In genomic region chr13:114067886-114068722, GRCh38 we compare ENCODE assay signal across 8 cellular contexts.
DNase-seq lines count a peak whose midpoint lies in the region; FAIRE-seq and TF ChIP-seq lines count a peak whose summit lies in the region.

No MANE protein-coding gene starts in this region.

- peak overlapping the region; percentile 45 for H3K4me3 Mint-ChIP-seq in T-helper 1 cell treated with Interleukin-12 subunit alpha and Interleukin-12 subunit beta and Interleukin-4 antibody, amounts not matched to agents 30 μg/mL and 1 μg/mL, for 36 hours
- no peak overlapping the region for H3K4me3 Mint-ChIP-seq in endodermal cell

- DNase-seq in stimulated activated CD4-positive, alpha-beta T cell treated with anti-CD3 and anti-CD28 coated beads, Interleukin-1b, Interleukin-23, amount 100 ng/mL, for 48 hours: peak; percentile 48
- no peak for DNase-seq in stimulated activated CD4-positive, alpha-beta T cell treated with anti-CD3 and anti-CD28 coated beads, Interleukin-12 subunit alpha, Interleukin-12 subunit beta, amount 100 ng/mL, for 4 hours
- no peak for DNase-seq in endodermal cell
- DNase-seq in stimulated activated CD4-positive, alpha-beta T cell treated with anti-CD3 and anti-CD28 coated beads, Interleukin-2, amount 100 ng/mL, for 24 hours: peak; percentile 57 to 59
- DNase-seq in cerebellar nuclear complex (lab: John Stamatoyannopoulos, UW): no peak
- no peak for DNase-seq in Kasumi-1 (lab: John Stamatoyannopoulos, UW)
- DNase-seq in HTR-8/SVneo (ENCODE audit: insufficient read length, low spot score): no peak

- no peak overlapping the region for H3K9ac ChIP-seq in endodermal cell (ENCODE audit: extremely low read depth, low read length, poor library complexity, severe bottlenecking)

- peaks cover 42% of the 10 kb centered on the region for H3K36me3 Mint-ChIP-seq in T-helper 1 cell treated with Interleukin-12 subunit alpha and Interleukin-12 subunit beta and Interleukin-4 antibody, amounts not matched to agents 30 μg/mL and 1 μg/mL, for 36 hours (ENCODE audit: low read depth)
- H3K36me3 Mint-ChIP-seq in endodermal cell (ENCODE audit: low read depth): peaks cover 14% of the 10 kb centered on the region

- no peaks in the 10 kb centered on the region for H3K27me3 ChIP-seq in endodermal cell (ENCODE audit: control insufficient read depth, insufficient read depth, low read length, poor library complexity, severe bottlenecking)

- FAIRE-seq in HTR-8/SVneo (lab: Jason Lieb, UNC): no peak

- no peaks in the 10 kb centered on the region for H3K9me3 ChIP-seq in endodermal cell (ENCODE audit: control insufficient read depth, low read length)

- no peak for TF ChIP-seq CTCF in endodermal cell (conservative IDR thresholded peaks at IDR 0.05)

- peaks cover 9% of the 10 kb centered on the region for H3K4me1 ChIP-seq in endodermal cell (ENCODE audit: control insufficient read depth, insufficient read depth, low read length)

- no peaks in the 10 kb centered on the region for H3K36me3 ChIP-seq in endodermal cell (ENCODE audit: control insufficient read depth, insufficient read depth, low read length)

- 94 to 99% methylated on average over 13 to 24 of the region's 24 CpGs for WGBS in endodermal cell (ENCODE audit: insufficient coverage in 1 of 2, insufficient read length in 1 of 2), 2 experiments

- no peak overlapping the region for H3K4me3 ChIP-seq in endodermal cell (ENCODE audit: low read length)

- H3K4me1 Mint-ChIP-seq in T-helper 1 cell treated with Interleukin-12 subunit alpha and Interleukin-12 subunit beta and Interleukin-4 antibody, amounts not matched to agents 30 μg/mL and 1 μg/mL, for 36 hours (ENCODE audit: low read depth): peaks cover 52% of the 10 kb centered on the region
- peaks cover 14% of the 10 kb centered on the region for H3K4me1 Mint-ChIP-seq in endodermal cell

- H3K9me3 Mint-ChIP-seq in T-helper 1 cell treated with Interleukin-12 subunit alpha and Interleukin-12 subunit beta and Interleukin-4 antibody, amounts not matched to agents 30 μg/mL and 1 μg/mL, for 36 hours: peaks cover 13% of the 10 kb centered on the region
- H3K9me3 Mint-ChIP-seq in endodermal cell: peaks cover 7% of the 10 kb centered on the region

- peak overlapping the region; percentile 69 for H3K27ac Mint-ChIP-seq in T-helper 1 cell treated with Interleukin-12 subunit alpha and Interleukin-12 subunit beta and Interleukin-4 antibody, amounts not matched to agents 30 μg/mL and 1 μg/mL, for 36 hours
- no peak overlapping the region for H3K27ac Mint-ChIP-seq in endodermal cell

- H3K27me3 Mint-ChIP-seq in T-helper 1 cell treated with Interleukin-12 subunit alpha and Interleukin-12 subunit beta and Interleukin-4 antibody, amounts not matched to agents 30 μg/mL and 1 μg/mL, for 36 hours (ENCODE audit: low read depth): no peaks in the 10 kb centered on the region
- H3K27me3 Mint-ChIP-seq in endodermal cell (ENCODE audit: insufficient read depth): no peaks in the 10 kb centered on the region

- peak overlapping the region; percentile 70 for H3K27ac ChIP-seq in endodermal cell (ENCODE audit: low read depth, low read length)

Comparison
In these comparisons a context has a peak if more than half of its experiments do, and no peak if none do; other contexts are left out.
1. DNase-seq: peak in stimulated activated CD4-positive, alpha-beta T cell treated with anti-CD3 and anti-CD28 coated beads, Interleukin-1b, Interleukin-23, amount 100 ng/mL, for 48 hours (single experiment) and stimulated activated CD4-positive, alpha-beta T cell treated with anti-CD3 and anti-CD28 coated beads, Interleukin-2, amount 100 ng/mL, for 24 hours (2 of 2); none in stimulated activated CD4-positive, alpha-beta T cell treated with anti-CD3 and anti-CD28 coated beads, Interleukin-12 subunit alpha, Interleukin-12 subunit beta, amount 100 ng/mL, for 4 hours (single experiment), endodermal cell (single experiment), cerebellar nuclear complex (0 of 2), Kasumi-1 (0 of 2) and HTR-8/SVneo (single experiment).